ENCODE assay signal across 11 cellular contexts in genomic region chr19:2345794-2346663, GRCh38. TPM values are rescaled to one million over a fixed set of nuclear protein-coding genes. Genes with fewer than 3 reads are reported as not detected.
DNase-seq lines count a peak whose midpoint lies in the region; ATAC-seq and TF ChIP-seq lines count a peak whose summit lies in the region.
"Had no signal": no experiment of that assay in that cellular context is flagged by ENCODE, and none has a peak within 500 bp of the region (broad histone marks: within the 10 kb centered on the region; RNA-seq: fewer than 3 reads in every experiment).

No MANE protein-coding gene starts in this region.

- no peak overlapping the region for H3K4me3 Mint-ChIP-seq in activated CD4-positive, alpha-beta T cell treated with anti-CD3 and anti-CD28 coated beads, Interleukin-2, amount 10 ng/mL, durations not matched to agents 7 days and 5 days
- no peak overlapping the region for H3K4me3 Mint-ChIP-seq in activated CD4-positive, alpha-beta T cell treated with anti-CD3 and anti-CD28 coated beads for 36 hours
- no peak overlapping the region for H3K4me3 Mint-ChIP-seq in glutamatergic neuron (ENCODE audit: unreplicated experiment)
- H3K4me3 Mint-ChIP-seq: nephron progenitor cell had no signal

- no peaks in the 10 kb centered on the region for H3K9me3 Mint-ChIP-seq in activated CD4-positive, alpha-beta T cell treated with anti-CD3 and anti-CD28 coated beads, Interleukin-2, amount 10 ng/mL, durations not matched to agents 7 days and 5 days
- no peaks in the 10 kb centered on the region for H3K9me3 Mint-ChIP-seq in activated CD4-positive, alpha-beta T cell treated with anti-CD3 and anti-CD28 coated beads for 36 hours (ENCODE audit: low read depth)
- no peaks in the 10 kb centered on the region for H3K9me3 Mint-ChIP-seq in glutamatergic neuron (ENCODE audit: unreplicated experiment)
- H3K9me3 Mint-ChIP-seq: nephron progenitor cell had no signal

- peaks cover 3% of the 10 kb centered on the region for H3K36me3 Mint-ChIP-seq in activated CD4-positive, alpha-beta T cell treated with anti-CD3 and anti-CD28 coated beads, Interleukin-2, amount 10 ng/mL, durations not matched to agents 7 days and 5 days (ENCODE audit: low read depth)
- peaks cover 4% of the 10 kb centered on the region for H3K36me3 Mint-ChIP-seq in activated CD4-positive, alpha-beta T cell treated with anti-CD3 and anti-CD28 coated beads for 36 hours (ENCODE audit: low read depth)
- no peaks in the 10 kb centered on the region for H3K36me3 Mint-ChIP-seq in glutamatergic neuron (ENCODE audit: unreplicated experiment)

- BruUV-seq in Panc1 (replicated peaks; lab: Mats Ljungman, UMichigan) = TSS peak; percentile 55

- TF ChIP-seq EP300 in transverse colon (IDR thresholded peaks at IDR 0.05; ENCODE audit: low read depth) = no peak

- H3K27ac Mint-ChIP-seq in activated CD4-positive, alpha-beta T cell treated with anti-CD3 and anti-CD28 coated beads, Interleukin-2, amount 10 ng/mL, durations not matched to agents 7 days and 5 days = peak overlapping the region; percentile 34
- H3K27ac Mint-ChIP-seq in activated CD4-positive, alpha-beta T cell treated with anti-CD3 and anti-CD28 coated beads for 36 hours = no peak overlapping the region
- H3K27ac Mint-ChIP-seq in glutamatergic neuron (ENCODE audit: unreplicated experiment) = peak overlapping the region; percentile 48
- H3K27ac Mint-ChIP-seq: nephron progenitor cell had no signal

- no peaks in the 10 kb centered on the region for H3K27me3 ChIP-seq in Panc1 (ENCODE audit: control insufficient read depth, insufficient read depth, low read length)
- H3K27me3 ChIP-seq in transverse colon = no peaks in the 10 kb centered on the region

- CTCF ChIA-PET in activated CD4-positive, alpha-beta T cell treated with anti-CD3 and anti-CD28 coated beads, Interleukin-2, amount 10 ng/mL, durations not matched to agents 7 days and 5 days (lab: Charles Lee) = no interaction called here
- CTCF ChIA-PET in activated CD4-positive, alpha-beta T cell treated with anti-CD3 and anti-CD28 coated beads for 36 hours (lab: Charles Lee) = interaction anchor here (0.6 kb wide), 1 partner anchor 79 kb away, joined by 3 read pairs; no protein-coding TSS in a partner anchor
- CTCF ChIA-PET in Panc1 (lab: Charles Lee) = no interaction called here

- WGBS in transverse colon (ENCODE audit: low coverage in 1 of 2), 2 donors = 47 to 54% methylated on average over 8 to 25 of the region's 25 CpGs

- intact Hi-C loops in activated CD4-positive, alpha-beta T cell treated with anti-CD3 and anti-CD28 coated beads for 36 hours (cut with DNase I, micrococcal nuclease) = no loop called here
- intact Hi-C loops in Panc1 (cut with micrococcal nuclease; ENCODE audit: unreplicated experiment) = no loop called here
- intact Hi-C loops in transverse colon (cut with DNase I; ENCODE audit: low total_unique reads) = no loop called here

- DNase-seq in activated CD4-positive, alpha-beta T cell treated with anti-CD3 and anti-CD28 coated beads, Interleukin-2, amount 10 ng/mL, durations not matched to agents 7 days and 5 days = no peak
- no peak for DNase-seq in activated CD4-positive, alpha-beta T cell treated with anti-CD3 and anti-CD28 coated beads for 36 hours
- DNase-seq in Panc1 (ENCODE audit: low read depth, low spot score) = no peak
- DNase-seq in glutamatergic neuron = no peak
- peak; percentile 86 for DNase-seq in transverse colon
- DNase-seq in superior temporal gyrus (ENCODE audit: extremely low spot score) = no peak
- no peak for DNase-seq in NCI-H2171 (lab: John Stamatoyannopoulos, UW)
- DNase-seq: activated CD4-positive, alpha-beta T cell treated with anti-CD3 and anti-CD28 coated beads for 1 hour; NCI-H1694 treated with DMSO at 0.1 percent for 48 hours; nephron progenitor cell had no signal

- TF ChIP-seq CTCF in Panc1 (IDR thresholded peaks at IDR 0.05) (no peak), glutamatergic neuron (IDR thresholded peaks at IDR 0.05; ENCODE audit: partially characterized antibody, unreplicated experiment) (no peak), transverse colon (IDR thresholded peaks at IDR 0.05) (no peak)

- ATAC-seq in activated CD4-positive, alpha-beta T cell treated with anti-CD3 and anti-CD28 coated beads for 36 hours = no peak
- ATAC-seq in Panc1 (no peak), GM18505 (IDR thresholded peaks at IDR 0.05; ENCODE audit: unreplicated experiment) (no peak)

- no peaks in the 10 kb centered on the region for H3K9me3 ChIP-seq in Panc1 (ENCODE audit: control insufficient read depth, insufficient read depth, low read depth, low read length)
- H3K9me3 ChIP-seq in transverse colon = no peaks in the 10 kb centered on the region

- POLR2A ChIA-PET in activated CD4-positive, alpha-beta T cell treated with anti-CD3 and anti-CD28 coated beads, Interleukin-2, amount 10 ng/mL, durations not matched to agents 7 days and 5 days (lab: Charles Lee) = no interaction called here
- POLR2A ChIA-PET in activated CD4-positive, alpha-beta T cell treated with anti-CD3 and anti-CD28 coated beads for 36 hours (lab: Charles Lee) = no interaction called here
- POLR2A ChIA-PET in Panc1 (lab: Charles Lee) = no interaction called here

- H3K4me1 Mint-ChIP-seq in activated CD4-positive, alpha-beta T cell treated with anti-CD3 and anti-CD28 coated beads, Interleukin-2, amount 10 ng/mL, durations not matched to agents 7 days and 5 days = no peaks in the 10 kb centered on the region
- H3K4me1 Mint-ChIP-seq in activated CD4-positive, alpha-beta T cell treated with anti-CD3 and anti-CD28 coated beads for 36 hours = no peaks in the 10 kb centered on the region
- H3K4me1 Mint-ChIP-seq in glutamatergic neuron (ENCODE audit: low read depth, unreplicated experiment) = no peaks in the 10 kb centered on the region

- no peaks in the 10 kb centered on the region for H3K27me3 Mint-ChIP-seq in activated CD4-positive, alpha-beta T cell treated with anti-CD3 and anti-CD28 coated beads, Interleukin-2, amount 10 ng/mL, durations not matched to agents 7 days and 5 days
- H3K27me3 Mint-ChIP-seq in activated CD4-positive, alpha-beta T cell treated with anti-CD3 and anti-CD28 coated beads for 36 hours = no peaks in the 10 kb centered on the region
- no peaks in the 10 kb centered on the region for H3K27me3 Mint-ChIP-seq in glutamatergic neuron (ENCODE audit: unreplicated experiment)

- H3K4me1 ChIP-seq in Panc1 (ENCODE audit: control insufficient read depth, insufficient read depth, low read length) (no peaks in the 10 kb centered on the region), transverse colon (peaks cover 0 to 13% (median 9%) of the 10 kb centered on the region in 4 donors)

- H3K4me3 ChIP-seq in Panc1 (ENCODE audit: low read depth in 2 of 2, low read length in 2 of 2) (no peak overlapping the region), transverse colon (no peak overlapping the region)

- H3K36me3 ChIP-seq in Panc1 (ENCODE audit: control insufficient read depth, insufficient read depth, low read length) (no peaks in the 10 kb centered on the region), transverse colon (no peaks in the 10 kb centered on the region)

- in situ Hi-C loops in Panc1 (cut with HindIII; ENCODE audit: low pct_unique_long_range_greater_than_20kb, low sequenced_read_pairs) = no loop called here
- in situ Hi-C loops in transverse colon (cut with MboI; ENCODE audit: low pct_ligation_motif_present in 1 of 4, low pct_unique_long_range_greater_than_20kb in 1 of 4, low sequenced_read_pairs in 3 of 4) = no loop called here

- H3K27ac ChIP-seq in Panc1 (ENCODE audit: low read length) (no peak overlapping the region), transverse colon (peak overlapping the region in 1 of 4 donors; percentile 39)

- TF ChIP-seq POLR2A in transverse colon (IDR thresholded peaks at IDR 0.05) (no peak), GM18505 (IDR thresholded peaks at IDR 0.05; ENCODE audit: borderline replicate concordance, extremely low read depth, insufficient read depth, insufficient read length) (no peak)

RNA-seq across cellular contexts. Expression of gene TMPRSS9, which starts 14.0 kb away (rescaled TPM):
- not detected for total RNA-seq in activated CD4-positive, alpha-beta T cell treated with anti-CD3 and anti-CD28 coated beads, Interleukin-2, amount 10 ng/mL, durations not matched to agents 7 days and 5 days
- not detected for total RNA-seq in activated CD4-positive, alpha-beta T cell treated with anti-CD3 and anti-CD28 coated beads for 36 hours
- total RNA-seq in Panc1 (2021; ENCODE audit: unreplicated experiment) = 0.23 TPM
- polyA plus RNA-seq in Panc1 (2012; ENCODE audit: insufficient read length) = 0.33 TPM
- total RNA-seq in glutamatergic neuron (ENCODE audit: unreplicated experiment) = 0.29 TPM
- under 1 TPM in 1 of 4 donors, not detected in 3; 0.27 TPM for total RNA-seq in transverse colon

RNA-seq across cellular contexts. Expression of gene SPPL2B, which starts 17.5 kb away (rescaled TPM):
- 10 to 100 TPM; 69.9 to 96.6 TPM for total RNA-seq in activated CD4-positive, alpha-beta T cell treated with anti-CD3 and anti-CD28 coated beads, Interleukin-2, amount 10 ng/mL, durations not matched to agents 7 days and 5 days
- 10 to 100 TPM; 37.7 to 48.5 TPM for total RNA-seq in activated CD4-positive, alpha-beta T cell treated with anti-CD3 and anti-CD28 coated beads for 36 hours
- 76.0 TPM for total RNA-seq in Panc1 (2021; ENCODE audit: unreplicated experiment)
- 96.3 TPM for polyA plus RNA-seq in Panc1 (2012; ENCODE audit: insufficient read length)
- 166 TPM for total RNA-seq in glutamatergic neuron (ENCODE audit: unreplicated experiment)
- total RNA-seq in transverse colon = 100 to 1,000 TPM; 149 to 367 (median 242) TPM

RNA-seq across cellular contexts. Expression of gene LSM7, which starts 17.6 kb away (rescaled TPM):
- total RNA-seq in activated CD4-positive, alpha-beta T cell treated with anti-CD3 and anti-CD28 coated beads, Interleukin-2, amount 10 ng/mL, durations not matched to agents 7 days and 5 days = 100 to 1,000 TPM; 105 to 114 TPM
- 100 to 1,000 TPM; 113 to 134 TPM for total RNA-seq in activated CD4-positive, alpha-beta T cell treated with anti-CD3 and anti-CD28 coated beads for 36 hours
- total RNA-seq in Panc1 (2021; ENCODE audit: unreplicated experiment) (97.3 TPM), glutamatergic neuron (ENCODE audit: unreplicated experiment) (105 TPM), transverse colon (100 to 1,000 TPM in 3 of 4 donors, 10 to 100 TPM in 1; 62.9 to 151 (median 132) TPM)
- 186 TPM for polyA plus RNA-seq in Panc1 (2012; ENCODE audit: insufficient read length)

RNA-seq across cellular contexts. Expression of gene LINGO3, which starts 38.1 kb away (rescaled TPM):
- total RNA-seq in activated CD4-positive, alpha-beta T cell treated with anti-CD3 and anti-CD28 coated beads, Interleukin-2, amount 10 ng/mL, durations not matched to agents 7 days and 5 days = under 1 TPM; 0.35 to 0.44 TPM
- not detected for total RNA-seq in activated CD4-positive, alpha-beta T cell treated with anti-CD3 and anti-CD28 coated beads for 36 hours
- 0.13 TPM for total RNA-seq in Panc1 (2021; ENCODE audit: unreplicated experiment)
- 1.2 TPM for polyA plus RNA-seq in Panc1 (2012; ENCODE audit: insufficient read length)
- total RNA-seq in glutamatergic neuron (ENCODE audit: unreplicated experiment) = 0.25 TPM
- 1 to 10 TPM in 1 of 4 donors, under 1 TPM in 2, not detected in 1; 0.27 to 1.5 (median 0.64) TPM for total RNA-seq in transverse colon
